Comparison of ENCODE assay signal across 10 cellular contexts in genomic region chr1:231192620-231193163, GRCh38. TPM values are rescaled to one million over a fixed set of nuclear protein-coding genes. Genes with fewer than 3 reads are reported as not detected.
A peak's percentile ranks its signal among the peaks of the same experiment; 100 is the strongest.
DNase-seq lines count a peak whose midpoint lies in the region; ATAC-seq, FAIRE-seq and TF ChIP-seq lines count a peak whose summit lies in the region.
"Had no signal": no experiment of that assay in that cellular context is flagged by ENCODE, and none has a peak within 500 bp of the region (broad histone marks: within the 10 kb centered on the region; RNA-seq: fewer than 3 reads in every experiment).

No MANE protein-coding gene starts in this region.

- intact Hi-C loops in K562 (cut with micrococcal nuclease), result no loop called here
- intact Hi-C loops in transverse colon (cut with DNase I; ENCODE audit: low total_unique reads), result no loop called here
- intact Hi-C loops in esophagus squamous epithelium (cut with DNase I), result no loop called here

- H3K9me1 ChIP-seq in K562 (ENCODE audit: control insufficient read depth, insufficient read depth, low read length), result no peaks in the 10 kb centered on the region

- H3K36me3 ChIP-seq in K562 (ENCODE audit: control insufficient read depth, insufficient read depth, low read length) (no peaks in the 10 kb centered on the region), transverse colon (no peaks in the 10 kb centered on the region), esophagus squamous epithelium (no peaks in the 10 kb centered on the region)

- 28% methylated on average over 12 of the region's 12 CpGs for WGBS in K562 (ENCODE audit: insufficient coverage, low coverage, missing lambda C conversion rate)
- 53% methylated on average over 12 of the region's 12 CpGs; no CpG with 5 or more reads in 1 of the 2 donors for WGBS in transverse colon (ENCODE audit: low coverage in 1 of 2), 2 donors
- WGBS in esophagus squamous epithelium, 2 donors, result 41 to 51% methylated on average over 6 to 9 of the region's 12 CpGs

- H3K4me2 ChIP-seq in K562 (ENCODE audit: insufficient read depth, low read length), result no peak overlapping the region

- no peak for TF ChIP-seq RAD21 in K562 (CRISPR knock-in tag; conservative IDR thresholded peaks at IDR 0.05 in 1 of 2, IDR thresholded peaks at IDR 0.05 in 1 of 2)

- CTCF ChIA-PET in K562 (lab: Yijun Ruan, JAX; ENCODE audit: low intra/inter-chr PET ratio), result no interaction called here

- H3K4me3 ChIP-seq in K562 (no peak overlapping the region), transverse colon (no peak overlapping the region), esophagus squamous epithelium (no peak overlapping the region)

- no peak overlapping the region for H2AFZ ChIP-seq in K562 (ENCODE audit: low read depth, low read length)

- POLR2A ChIA-PET in K562 (lab: Yijun Ruan, JAX), result interaction anchor here (0.8 to 1.7 kb wide), 3 partner anchors 8 to 15 kb away, joined by 3 read pairs; no protein-coding TSS in a partner anchor

- in situ Hi-C loops in K562 (cut with MboI), result no loop called here
- in situ Hi-C loops in transverse colon (cut with MboI; ENCODE audit: low pct_ligation_motif_present in 1 of 4, low pct_unique_long_range_greater_than_20kb in 1 of 4, low sequenced_read_pairs in 3 of 4), result no loop called here

- H3K79me2 ChIP-seq in K562 (ENCODE audit: control insufficient read depth, insufficient read depth, low read length), result no peaks in the 10 kb centered on the region

- peaks cover 5 to 19% of the 10 kb centered on the region in 2 experiments; a peak in 4 of 5 replicates for H3K4me1 ChIP-seq in K562 (replicated peaks in 1 of 2; ENCODE audit: control insufficient read depth in 2 of 2, insufficient read depth in 2 of 2, low read length in 2 of 2)
- peaks cover 0 to 6% (median 4%) of the 10 kb centered on the region in 4 donors for H3K4me1 ChIP-seq in transverse colon
- H3K4me1 ChIP-seq in esophagus squamous epithelium, result no peaks in the 10 kb centered on the region

- BruUV-seq in K562 (replicated peaks; lab: Mats Ljungman, UMichigan), result no TSS peak

- DNase-seq in NCI-H1105 treated with DMSO at 0.1 percent for 48 hours (lab: John Stamatoyannopoulos, UW) (peak; percentile 30), K562 (ENCODE audit: extremely low read depth in 1 of 4, low spot score in 3 of 4) (peak in 1 of 4 experiments; percentile 22), left kidney (ENCODE audit: low read depth, low spot score) (peak; percentile 41), transverse colon (peak; percentile 23), GM12891 (ENCODE audit: insufficient read length, low spot score) (no peak), esophagus squamous epithelium (lab: John Stamatoyannopoulos, UW) (no peak), SKM-1 (lab: John Stamatoyannopoulos, UW; ENCODE audit: unreplicated experiment) (no peak)
- DNase-seq: activated CD8-positive, alpha-beta memory T cell treated with anti-CD3 and anti-CD28 coated beads, Interleukin-2, amount 50 U/mL, for 4 hours had no signal

- H3K27ac ChIP-seq in K562 (ENCODE audit: extremely low read depth, low read depth, low read length) (no peak overlapping the region), transverse colon (no peak overlapping the region), esophagus squamous epithelium (no peak overlapping the region)

- H3K27me3 ChIP-seq in K562 (ENCODE audit: control insufficient read depth in 2 of 2, insufficient read depth in 2 of 2, low read length in 2 of 2) (peaks cover 18 to 46% of the 10 kb centered on the region in 2 experiments; a peak in 4 of 5 replicates), transverse colon (peaks cover 9% of the 10 kb centered on the region), esophagus squamous epithelium (peaks cover 0 to 99% (median 0%) of the 10 kb centered on the region in 4 donors)

- no peak for ATAC-seq in K562
- ATAC-seq: HCT116 had no signal

- H3K9me3 ChIP-seq in K562 (replicated peaks; ENCODE audit: control insufficient read depth, insufficient read depth, low read depth, low read length) (no peaks in the 10 kb centered on the region), transverse colon (no peaks in the 10 kb centered on the region), esophagus squamous epithelium (peaks cover 0 to 8% (median 0%) of the 10 kb centered on the region in 3 donors)

- H3K9ac ChIP-seq in K562 (ENCODE audit: insufficient read depth in 1 of 2, low read depth in 2 of 2, low read length in 2 of 2), result peak overlapping the region in 1 of 2 experiments; percentile 49; a peak in 1 of 4 replicates

- TF ChIP-seq POLR2A in K562 (conservative IDR thresholded peaks at IDR 0.05) (no peak), transverse colon (IDR thresholded peaks at IDR 0.05) (no peak), GM12891 (IDR thresholded peaks at IDR 0.05; ENCODE audit: low read depth, low read length) (no peak), esophagus squamous epithelium (IDR thresholded peaks at IDR 0.05) (no peak)

- TF ChIP-seq EP300 in K562 (IDR thresholded peaks at IDR 0.05; ENCODE audit: low read length) (no peak), transverse colon (IDR thresholded peaks at IDR 0.05; ENCODE audit: low read depth) (no peak)

- TF ChIP-seq CTCF in K562 (IDR thresholded peaks at IDR 0.05 in 2 of 3, conservative IDR thresholded peaks at IDR 0.05 in 1 of 3; ENCODE audit: insufficient read depth in 2 of 3, low read depth in 1 of 3, low read length in 3 of 3), result no peak
- TF ChIP-seq CTCF in transverse colon (IDR thresholded peaks at IDR 0.05), result no peak
- TF ChIP-seq CTCF in esophagus squamous epithelium (IDR thresholded peaks at IDR 0.05), result no peak

- H4K20me1 ChIP-seq in K562 (replicated peaks; ENCODE audit: control insufficient read depth, insufficient read depth, low read length), result peaks cover 9% of the 10 kb centered on the region; the same call in 1 of the 2 replicates

- FAIRE-seq in K562 (lab: Jason Lieb, UNC), result no peak
- FAIRE-seq in GM12891 (lab: Jason Lieb, UNC), result no peak
- FAIRE-seq: endometrium had no signal

TF ChIP-seq in GM12891, 5 proteins besides CTCF, POLR2A, EP300 and RAD21:
- TF ChIP-seq SPI1 (IDR thresholded peaks at IDR 0.05; ENCODE audit: low read depth, low read length), result no peak
- TF ChIP-seq POLR2AphosphoS5 (IDR thresholded peaks at IDR 0.05; ENCODE audit: low read depth, low read length), result no peak
- TF ChIP-seq TAF1 (IDR thresholded peaks at IDR 0.05; ENCODE audit: low read depth, low read length), result no peak
- no peak for TF ChIP-seq POU2F2 (IDR thresholded peaks at IDR 0.05; ENCODE audit: low read depth, low read length)
- TF ChIP-seq PAX5 (IDR thresholded peaks at IDR 0.05; ENCODE audit: insufficient read depth, low read length, severe bottlenecking), result no peak

RNA-seq across cellular contexts. Expression of gene TRIM67, which starts 30.8 kb away (rescaled TPM):
- 0.12 and 0.21 TPM in 2 replicates for total RNA-seq in K562 (2011; cell fraction: chromatin; rRNA removed; ENCODE audit: low replicate concordance)
- under 0.01 and 0.13 TPM in 2 replicates for total RNA-seq in K562 (2011; cell fraction: nucleolus; rRNA removed)
- 0.07 TPM in 1 of 2 replicates, not detected in the other for total RNA-seq in K562 (2011; cell fraction: nucleoplasm; rRNA removed)
- 0.24 and 0.59 TPM in 2 replicates for total RNA-seq in K562 (2014; rRNA removed)
- total RNA-seq in K562 (2014; rRNA removed; fragmentation: Illumina TruSeq; extraction: Trizol), result 0.11 and 0.13 TPM in 2 replicates
- total RNA-seq in K562 (2015; rRNA removed; fragmentation: Illumina TruSeq; extraction: Trizol), result 0.33 and 0.34 TPM in 2 replicates
- total RNA-seq in K562 (2021), result 0.36 and 0.60 TPM in 2 replicates
- polyA plus RNA-seq in K562 (2011; rRNA removed), result 0.01 and 0.06 TPM in 2 replicates
- 0.01 and 0.18 TPM in 2 replicates for polyA plus RNA-seq in K562 (2011; cell fraction: cytosol; rRNA removed)
- 0.03 and 0.26 TPM in 2 replicates for polyA plus RNA-seq in K562 (2011; cell fraction: nucleus; rRNA removed)
- 1.7 and 4.0 TPM in 2 replicates for polyA plus RNA-seq in K562 (2012)
- polyA plus RNA-seq in K562 (2014; fragmentation: Illumina TruSeq; extraction: Trizol), result 0.25 and 0.31 TPM in 2 replicates
- polyA plus RNA-seq in K562 (2014; fragmentation: Nextera tagmentation; extraction: Ambion mirVana), result under 1 TPM; 0.04 TPM
- polyA plus RNA-seq in K562 (2014; rRNA removed), result 0.22 and 0.60 TPM in 2 replicates
- polyA minus RNA-seq in K562 (2011; rRNA and poly(A)+ RNA removed), result 0.04 TPM in 1 of 2 replicates, not detected in the other
- 0.38 TPM in 1 of 2 replicates, not detected in the other for polyA minus RNA-seq in K562 (2011; cell fraction: cytosol; rRNA and poly(A)+ RNA removed)
- polyA minus RNA-seq in K562 (2011; cell fraction: nucleus; rRNA and poly(A)+ RNA removed), result 0.11 and 0.13 TPM in 2 replicates
- under 1 TPM in 2 of 4 donors, not detected in 2; under 0.01 to 0.16 TPM for total RNA-seq in transverse colon
- 0.01 TPM for polyA plus RNA-seq in GM12891 (2012; ENCODE audit: low read depth, missing spikeins)
- not detected for total RNA-seq in esophagus squamous epithelium

RNA-seq across cellular contexts. Expression of gene GNPAT, which starts 48.3 kb away (rescaled TPM):
- total RNA-seq in K562 (2011; cell fraction: chromatin; rRNA removed; ENCODE audit: low replicate concordance), result 24.6 and 55.8 TPM in 2 replicates
- 17.2 and 20.8 TPM in 2 replicates for total RNA-seq in K562 (2011; cell fraction: nucleolus; rRNA removed)
- 24.4 and 26.3 TPM in 2 replicates for total RNA-seq in K562 (2011; cell fraction: nucleoplasm; rRNA removed)
- total RNA-seq in K562 (2014; rRNA removed) (42.5 and 60.1 TPM in 2 replicates), K562 (2014; rRNA removed; fragmentation: Illumina TruSeq; extraction: Trizol) (67.4 and 75.8 TPM in 2 replicates), K562 (2015; rRNA removed; fragmentation: Illumina TruSeq; extraction: Trizol) (61.9 and 68.8 TPM in 2 replicates), K562 (2021) (50.7 and 53.8 TPM in 2 replicates), transverse colon (100 to 1,000 TPM in 1 of 4 donors, 10 to 100 TPM in 3; 19.5 to 123 (median 36.8) TPM), esophagus squamous epithelium (10 to 100 TPM; 14.9 to 44.0 (median 25.2) TPM)
- polyA plus RNA-seq in K562 (2011; rRNA removed) (55.0 and 67.5 TPM in 2 replicates), K562 (2014; fragmentation: Illumina TruSeq; extraction: Trizol) (50.9 and 58.5 TPM in 2 replicates), K562 (2014; fragmentation: Nextera tagmentation; extraction: Ambion mirVana) (10 to 100 TPM; 32.1 to 49.8 TPM), K562 (2014; rRNA removed) (49.9 and 51.1 TPM in 2 replicates)
- polyA plus RNA-seq in K562 (2011; cell fraction: cytosol; rRNA removed), result 15.4 and 29.3 TPM in 2 replicates
- 38.5 and 41.8 TPM in 2 replicates for polyA plus RNA-seq in K562 (2011; cell fraction: nucleus; rRNA removed)
- polyA plus RNA-seq in K562 (2012), result 39.7 and 47.9 TPM in 2 replicates
- polyA minus RNA-seq in K562 (2011; rRNA and poly(A)+ RNA removed), result 72.8 and 76.4 TPM in 2 replicates
- polyA minus RNA-seq in K562 (2011; cell fraction: cytosol; rRNA and poly(A)+ RNA removed), result 21.7 and 26.0 TPM in 2 replicates
- polyA minus RNA-seq in K562 (2011; cell fraction: nucleus; rRNA and poly(A)+ RNA removed), result 28.3 and 41.1 TPM in 2 replicates
- 30.4 TPM for polyA plus RNA-seq in GM12891 (2012; ENCODE audit: low read depth, missing spikeins)

Comparison
In these comparisons a context has a peak if more than half of its experiments do, and no peak if none do; other contexts are left out.
1. DNase-seq: peak in NCI-H1105 treated with DMSO at 0.1 percent for 48 hours (single experiment), left kidney (single experiment) and transverse colon (single experiment); none in GM12891 (single experiment), esophagus squamous epithelium (single experiment) and SKM-1 (single experiment).